ENCODE assay signal across 8 cellular contexts in the genomic region with DNA sequence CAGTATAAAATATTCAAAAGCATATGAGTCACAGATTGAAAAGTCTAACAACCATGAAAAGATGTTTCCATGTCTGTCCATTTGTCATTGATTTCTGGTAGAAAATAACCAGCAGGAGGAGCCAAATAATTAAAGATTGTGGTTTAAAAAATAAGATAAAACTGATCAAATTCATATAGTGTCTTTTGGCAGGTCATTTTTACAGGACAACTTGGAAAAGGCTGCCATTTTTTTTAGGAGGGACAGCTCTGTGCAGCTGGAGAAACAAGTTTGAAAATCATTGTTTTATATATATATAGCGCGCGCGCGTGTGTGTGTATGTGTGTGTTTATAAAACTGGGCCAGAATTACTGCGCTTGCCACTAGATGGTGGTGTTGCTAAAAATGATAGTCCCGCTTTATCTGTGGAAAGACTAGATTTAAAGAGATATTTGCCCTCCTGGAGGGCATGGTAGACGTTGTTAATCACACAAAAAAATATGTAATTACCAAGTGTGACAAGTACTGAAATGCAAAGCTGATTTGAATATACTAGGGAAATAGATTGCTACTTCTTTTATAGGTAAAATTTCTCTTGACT. TPM values are rescaled to one million over a fixed set of nuclear protein-coding genes. Genes with fewer than 3 reads are reported as not detected.
A peak's percentile ranks its signal among the peaks of the same experiment; 100 is the strongest.
DNase-seq lines count a peak whose midpoint lies in the region; ATAC-seq and TF ChIP-seq lines count a peak whose summit lies in the region.

No MANE protein-coding gene starts in this region.

- no peaks in the 10 kb centered on the region for H3K9me3 ChIP-seq in KOPT-K1 (ENCODE audit: insufficient read depth, low read length, poor library complexity, severe bottlenecking)
- no peaks in the 10 kb centered on the region for H3K9me3 ChIP-seq in PC-3 (ENCODE audit: low read length)
- H3K9me3 ChIP-seq in neuron (ENCODE audit: low read length) = no peaks in the 10 kb centered on the region

- TF ChIP-seq CTCF in AG09309 (IDR thresholded peaks at IDR 0.05; ENCODE audit: control insufficient read depth, insufficient read depth, low read depth, low read length, missing control alignments) (peak; percentile 71), PC-3 (conservative IDR thresholded peaks at IDR 0.05; ENCODE audit: low read depth, low read length) (peak; percentile 85; the same call in 1 of the 2 replicates), fibroblast of mammary gland (conservative IDR thresholded peaks at IDR 0.05; ENCODE audit: control insufficient read depth, insufficient read depth, low read depth, low read length) (peak; percentile 64)

- H3K36me3 Mint-ChIP-seq in activated T-cell treated with anti-CD3 and anti-CD28 coated beads, Interleukin-2, amount 50 U/mL, for 72 hours (ENCODE audit: insufficient read depth in 2 of 2) = peaks cover 2 to 3% of the 10 kb centered on the region in 2 donors

- ATAC-seq in GM18868 (IDR thresholded peaks at IDR 0.05; ENCODE audit: unreplicated experiment) (peak; percentile 28), PC-3 (peak; percentile 56)
- ATAC-seq in activated T-cell treated with anti-CD3 and anti-CD28 coated beads, Interleukin-2, amount 50 U/mL, for 72 hours (replicated peaks in 1 of 2) = peak; percentile 42 to 43

- BruUV-seq in PC-3 (replicated peaks; lab: Mats Ljungman, UMichigan) = no TSS peak

- CTCF ChIA-PET in PC-3 (lab: Charles Lee) = no interaction called here

- H3K27ac Mint-ChIP-seq in activated T-cell treated with anti-CD3 and anti-CD28 coated beads, Interleukin-2, amount 50 U/mL, for 72 hours = peak overlapping the region; percentile 98

- intact Hi-C loops in PC-3 (cut with micrococcal nuclease) = loop anchor here (1.0 to 2.0 kb wide), 4 partner anchors 31 to 340 kb away; a partner anchor contains a TSS

- H3K9me3 Mint-ChIP-seq in activated T-cell treated with anti-CD3 and anti-CD28 coated beads, Interleukin-2, amount 50 U/mL, for 72 hours = no peaks in the 10 kb centered on the region

- H3K4me3 ChIP-seq in AG09309 (ENCODE audit: control insufficient read depth, low read depth, low read length) (no peak overlapping the region), PC-3 (ENCODE audit: low read length) (peak overlapping the region; percentile 35), fibroblast of mammary gland (ENCODE audit: control insufficient read depth, low read depth, low read length) (peak overlapping the region; percentile 37), neuron (ENCODE audit: low read length) (no peak overlapping the region)

- peaks cover 5% of the 10 kb centered on the region for H3F3A ChIP-seq in PC-3 (ENCODE audit: low read length, unreplicated experiment)

- H3K36me3 ChIP-seq in KOPT-K1 (ENCODE audit: insufficient read depth, low read length) (no peaks in the 10 kb centered on the region), PC-3 (ENCODE audit: low read depth, low read length) (no peaks in the 10 kb centered on the region; the same call in 1 of the 2 replicates), neuron (ENCODE audit: insufficient read depth, low read length) (no peaks in the 10 kb centered on the region)

- H4K20me1 ChIP-seq in PC-3 (ENCODE audit: low read length) = no peaks in the 10 kb centered on the region

- 0 out of 2 replicates have a peak overlapping the region, but pooled peaks have one; percentile 87 for H3K9ac ChIP-seq in PC-3 (ENCODE audit: low read length)

- no peaks in the 10 kb centered on the region for H3K27me3 Mint-ChIP-seq in activated T-cell treated with anti-CD3 and anti-CD28 coated beads, Interleukin-2, amount 50 U/mL, for 72 hours (ENCODE audit: low read depth)

- H3K27me3 ChIP-seq in PC-3 (ENCODE audit: low read length) (peaks cover 15% of the 10 kb centered on the region; the same call in 1 of the 2 replicates), neuron (ENCODE audit: insufficient read depth, low read length) (peaks cover 7% of the 10 kb centered on the region)

- DNase-seq in AG09309 (ENCODE audit: low read depth) (no peak), PC-3 (peak; percentile 77), fibroblast of mammary gland (ENCODE audit: low read depth) (peak; percentile 79), superior temporal gyrus (ENCODE audit: extremely low spot score) (peak; percentile 95)
- peak; percentile 76 to 78 for DNase-seq in activated T-cell treated with anti-CD3 and anti-CD28 coated beads, Interleukin-2, amount 50 U/mL, for 72 hours

- H3K9me2 ChIP-seq in PC-3 (replicated peaks; ENCODE audit: low read length) = no peaks in the 10 kb centered on the region

- POLR2A ChIA-PET in PC-3 (lab: Charles Lee; ENCODE audit: unreplicated experiment) = interaction anchor here (0.6 kb wide), 1 partner anchor 255 kb away, joined by 3 read pairs; no protein-coding TSS in a partner anchor

- H3K27ac ChIP-seq in KOPT-K1 (ENCODE audit: low read depth, low read length, poor library complexity, severe bottlenecking) = peak overlapping the region; percentile 83
- H3K27ac ChIP-seq in PC-3 (ENCODE audit: low read length) = no peak overlapping the region; the same call in 1 of the 2 replicates

- H3K4me2 ChIP-seq in PC-3 (ENCODE audit: low read length) = peak overlapping the region; percentile 100

- H2AFZ ChIP-seq in PC-3 (ENCODE audit: low read length) = peak overlapping the region; percentile 100
- peak overlapping the region; percentile 30 for H2AFZ ChIP-seq in neuron (ENCODE audit: low read depth, low read length)

- H3K4me1 Mint-ChIP-seq in activated T-cell treated with anti-CD3 and anti-CD28 coated beads, Interleukin-2, amount 50 U/mL, for 72 hours (ENCODE audit: low read depth) = peaks cover 60% of the 10 kb centered on the region

- peak overlapping the region; percentile 87 to 90 for H3K4me3 Mint-ChIP-seq in activated T-cell treated with anti-CD3 and anti-CD28 coated beads, Interleukin-2, amount 50 U/mL, for 72 hours

- H3K4me1 ChIP-seq in PC-3 (ENCODE audit: insufficient read depth, low read length) (peaks cover 10% of the 10 kb centered on the region), neuron (ENCODE audit: insufficient read depth, low read length) (peaks cover 4% of the 10 kb centered on the region)

- H3K79me2 ChIP-seq in PC-3 (ENCODE audit: low read length) = peaks cover 7% of the 10 kb centered on the region

RNA-seq across cellular contexts. Expression of a gene that starts 1.3 kb away (rescaled TPM):
- total RNA-seq in PC-3 (2014; rRNA removed) = 7.5 and 14.3 TPM in 2 replicates
- 10 to 100 TPM; 15.4 TPM for total RNA-seq in activated T-cell treated with anti-CD3 and anti-CD28 coated beads, Interleukin-2, amount 50 U/mL, for 72 hours

RNA-seq across cellular contexts. Expression of a gene that starts 14.4 kb away (rescaled TPM):
- not detected in 2 replicates for total RNA-seq in PC-3 (2014; rRNA removed)
- total RNA-seq in activated T-cell treated with anti-CD3 and anti-CD28 coated beads, Interleukin-2, amount 50 U/mL, for 72 hours = 1 to 10 TPM; 1.1 to 1.5 TPM

RNA-seq across cellular contexts. Expression of a gene that starts 59.5 kb away (rescaled TPM):
- 14.8 and 32.6 TPM in 2 replicates for total RNA-seq in PC-3 (2014; rRNA removed)
- total RNA-seq in activated T-cell treated with anti-CD3 and anti-CD28 coated beads, Interleukin-2, amount 50 U/mL, for 72 hours = 100 to 1,000 TPM; 361 to 433 TPM

Comparison
In these comparisons a context has a peak if more than half of its experiments do, and no peak if none do; other contexts are left out.
1. H3K4me3 ChIP-seq: peak in PC-3 (single experiment) and fibroblast of mammary gland (single experiment); none in AG09309 (single experiment) and neuron (single experiment).
2. RNA of a gene that starts 59.5 kb away (total RNA-seq): 361 to 433 TPM in activated T-cell treated with anti-CD3 and anti-CD28 coated beads, Interleukin-2, amount 50 U/mL, for 72 hours; 14.8 to 32.6 TPM in PC-3; every median in the first group is over 10 times any median in the second.
3. Peak in every context shown above with its lines, with median percentiles within 50 percentile points of each other: CTCF ChIP-seq and ATAC-seq.